Comparison of ENCODE assay signal across 11 cellular contexts in the genomic region with DNA sequence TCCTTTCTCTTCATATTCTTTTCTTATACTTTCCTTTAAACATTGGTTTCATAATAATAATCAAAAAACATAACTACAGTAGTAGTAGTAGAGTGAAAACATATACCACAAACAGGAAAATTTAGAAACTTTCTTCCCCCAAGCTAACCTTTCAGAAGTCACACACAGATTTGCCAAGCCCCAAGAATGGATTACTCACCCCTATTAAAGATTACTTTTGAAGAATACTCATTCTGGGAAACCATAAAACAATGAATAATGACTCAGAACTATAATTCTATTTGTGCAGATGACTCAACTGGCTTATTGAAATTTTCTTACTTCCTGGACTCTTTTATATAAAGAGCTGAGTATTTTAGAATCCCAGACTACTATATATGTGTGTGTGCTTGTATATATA.
A peak's percentile ranks its signal among the peaks of the same experiment; 100 is the strongest.
DNase-seq lines count a peak whose midpoint lies in the region; ATAC-seq and TF ChIP-seq lines count a peak whose summit lies in the region.
"Had no signal": no experiment of that assay in that cellular context is flagged by ENCODE, and none has a peak within 500 bp of the region (broad histone marks: within the 10 kb centered on the region; RNA-seq: fewer than 3 reads in every experiment).

No MANE protein-coding gene starts in this region.

- H3K4me1 ChIP-seq in aorta (ENCODE audit: control insufficient read depth in 1 of 2, insufficient read depth in 2 of 2, low read length in 2 of 2) = no peaks in the 10 kb centered on the region
- H3K4me1 ChIP-seq in right atrium auricular region = no peaks in the 10 kb centered on the region

- peak; percentile 37 for DNase-seq in AG04450 (ENCODE audit: low read depth, low spot score)
- DNase-seq in chondrocyte (ENCODE audit: low spot score) = no peak
- DNase-seq in aorta = no peak
- DNase-seq in stimulated activated CD4-positive, alpha-beta T cell treated with anti-CD3 and anti-CD28 coated beads, Interleukin-12 subunit alpha, Interleukin-12 subunit beta, amount 100 ng/mL, for 4 hours = no peak
- no peak for DNase-seq in NCI-H2227 treated with DMSO at 0.1 percent for 48 hours (lab: John Stamatoyannopoulos, UW)
- no peak for DNase-seq in right atrium auricular region (ENCODE audit: low spot score)
- DNase-seq: anterior cingulate cortex, NCI-H2171, nucleus accumbens had no signal

- no peak overlapping the region for H3K4me3 Mint-ChIP-seq in chondrocyte (ENCODE audit: unreplicated experiment)

- H3K27ac ChIP-seq in AG04450 (ENCODE audit: low read depth, low read length) = no peak overlapping the region
- H3K27ac ChIP-seq in aorta (ENCODE audit: low read depth in 1 of 2, low read length in 2 of 2) = no peak overlapping the region
- no peak overlapping the region for H3K27ac ChIP-seq in right atrium auricular region

- intact Hi-C loops in aorta (cut with DNase I) = no loop called here

- H3K27me3 Mint-ChIP-seq in chondrocyte (ENCODE audit: low read depth) = no peaks in the 10 kb centered on the region

- H3K4me3 ChIP-seq in AG04450 (ENCODE audit: low read depth, low read length) (no peak overlapping the region), aorta (ENCODE audit: low read length in 2 of 2) (no peak overlapping the region), right atrium auricular region (no peak overlapping the region)

- no peak for TF ChIP-seq CTCF in AG04450 (IDR thresholded peaks at IDR 0.05; ENCODE audit: low read depth, low read length)
- TF ChIP-seq CTCF in chondrocyte (IDR thresholded peaks at IDR 0.05) = no peak
- TF ChIP-seq CTCF in right atrium auricular region (IDR thresholded peaks at IDR 0.05) = no peak

- H3K36me3 ChIP-seq in aorta (ENCODE audit: control insufficient read depth in 1 of 2, insufficient read depth in 2 of 2, low read length in 1 of 2) (no peaks in the 10 kb centered on the region), right atrium auricular region (no peaks in the 10 kb centered on the region)

- H3K27me3 ChIP-seq in AG04450 (ENCODE audit: control insufficient read depth, insufficient read depth, low read length) (no peaks in the 10 kb centered on the region), aorta (ENCODE audit: control insufficient read depth in 1 of 2, insufficient read depth in 2 of 2, low read length in 1 of 2) (no peaks in the 10 kb centered on the region), right atrium auricular region (no peaks in the 10 kb centered on the region)

- peak overlapping the region; percentile 42 for H3K27ac Mint-ChIP-seq in chondrocyte (ENCODE audit: unreplicated experiment)

- H3K4me1 Mint-ChIP-seq in chondrocyte (ENCODE audit: low read depth) = peaks cover 37% of the 10 kb centered on the region

- peaks cover under 1% of the 10 kb centered on the region for H3K9me3 Mint-ChIP-seq in chondrocyte (ENCODE audit: low read depth)

- CTCF ChIA-PET in AG04450 (lab: Charles Lee) = interaction anchor here (0.5 to 3.6 kb wide), 2 partner anchors 18 to 24 kb away, joined by 3 to 31 read pairs; no protein-coding TSS in a partner anchor

- H3K9me3 ChIP-seq in AG04450 (ENCODE audit: control insufficient read depth, insufficient read depth, low read length) (no peaks in the 10 kb centered on the region), aorta (ENCODE audit: control insufficient read depth, low read length) (no peaks in the 10 kb centered on the region), right atrium auricular region (peaks cover 0 to under 1% of the 10 kb centered on the region in 2 donors)

- POLR2A ChIA-PET in AG04450 (lab: Yijun Ruan, JAX) = interaction anchor here (0.7 kb wide), 1 partner anchor 562 kb away, joined by 3 read pairs; no protein-coding TSS in a partner anchor

- peak; percentile 54 for ATAC-seq in GM19455 (IDR thresholded peaks at IDR 0.05; ENCODE audit: unreplicated experiment)
- ATAC-seq in HG03378 (IDR thresholded peaks at IDR 0.05; ENCODE audit: unreplicated experiment) = peak; percentile 97
- ATAC-seq in aorta (ENCODE audit: low FRiP score) = no peak

- no peaks in the 10 kb centered on the region for H3K36me3 Mint-ChIP-seq in chondrocyte (ENCODE audit: low read depth)
